8 cellular contexts compared by ENCODE assay signal in the genomic region with DNA sequence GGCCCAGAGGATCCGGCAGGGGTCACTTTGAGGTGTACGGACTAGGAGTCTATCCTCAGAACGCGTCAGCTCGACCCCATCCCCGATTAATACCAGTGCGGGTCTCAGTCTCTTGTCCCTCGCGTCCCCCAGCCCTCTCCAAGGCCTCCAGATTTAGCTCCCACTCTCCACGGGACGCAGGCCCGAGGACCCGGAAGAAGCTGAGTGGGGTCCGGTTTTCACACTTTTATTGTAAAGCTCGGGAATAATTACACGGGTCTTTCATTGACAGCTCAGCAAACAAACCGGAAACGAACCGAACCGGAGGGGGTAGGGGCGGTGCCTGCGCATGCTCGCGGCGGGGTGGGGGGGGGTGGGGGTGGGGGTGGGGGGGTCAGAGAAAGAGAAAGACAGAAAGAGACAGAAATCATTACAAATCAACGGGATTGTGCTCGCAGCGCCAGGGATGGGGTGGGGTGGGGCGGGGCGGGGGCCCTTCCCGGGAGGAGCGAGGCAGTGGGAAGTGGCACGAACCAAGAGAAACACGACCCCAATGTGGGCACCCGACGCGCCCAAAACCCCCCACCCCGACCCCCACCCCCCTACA.
A peak's percentile ranks its signal among the peaks of the same experiment; 100 is the strongest.
DNase-seq lines count a peak whose midpoint lies in the region; ATAC-seq and TF ChIP-seq lines count a peak whose summit lies in the region.

No MANE protein-coding gene starts in this region.

- H3K27me3 Mint-ChIP-seq in central memory CD8-positive, alpha-beta T cell: no peaks in the 10 kb centered on the region

- peak overlapping the region; percentile 99 for H2AFZ ChIP-seq in SU-DHL-6 (ENCODE audit: low read depth, low read length, severe bottlenecking)

- no peaks in the 10 kb centered on the region for H3K79me2 ChIP-seq in SU-DHL-6 (ENCODE audit: insufficient read depth, low read length)

- H3K27ac Mint-ChIP-seq in central memory CD8-positive, alpha-beta T cell (ENCODE audit: low read depth): peak overlapping the region; percentile 50

- H3K27me3 ChIP-seq in SU-DHL-6 (ENCODE audit: low read length): no peaks in the 10 kb centered on the region

- H3K36me3 Mint-ChIP-seq in central memory CD8-positive, alpha-beta T cell (ENCODE audit: insufficient read depth): peaks cover 2% of the 10 kb centered on the region

- peak overlapping the region; percentile 98 for H3K4me2 ChIP-seq in SU-DHL-6 (ENCODE audit: low read depth, low read length, poor library complexity, severe bottlenecking)

- H4K20me1 ChIP-seq in SU-DHL-6 (ENCODE audit: low read depth, low read length): no peaks in the 10 kb centered on the region

- no peaks in the 10 kb centered on the region for H3F3A ChIP-seq in SU-DHL-6 (ENCODE audit: insufficient read depth)

- peak; percentile 14 for ATAC-seq in activated CD4-positive, CD25-positive, alpha-beta regulatory T cell treated with anti-CD3 and anti-CD28 coated beads, Interleukin-2, amount 50 U/mL, for 24 hours
- ATAC-seq in HG03432 (IDR thresholded peaks at IDR 0.05; ENCODE audit: unreplicated experiment): peak; percentile 4
- ATAC-seq in central memory CD8-positive, alpha-beta T cell (replicated peaks; ENCODE audit: extremely low read depth, poor library complexity, severe bottlenecking): peak; percentile 24

- DNase-seq in activated CD4-positive, CD25-positive, alpha-beta regulatory T cell treated with anti-CD3 and anti-CD28 coated beads, Interleukin-2, amount 50 U/mL, for 72 hours: no peak
- no peak for DNase-seq in central memory CD8-positive, alpha-beta T cell (ENCODE audit: low spot score in 2 of 2)
- DNase-seq in kidney tubule cell (ENCODE audit: low spot score) (peak; percentile 53), foreskin melanocyte (no peak)
- DNase-seq in stimulated activated CD4-positive, alpha-beta T cell treated with anti-CD3 and anti-CD28 coated beads, Interleukin-4, amount 100 ng/mL, for 24 hours: peak; percentile 42

- no peaks in the 10 kb centered on the region for H3K36me3 ChIP-seq in SU-DHL-6 (ENCODE audit: low read length)

- no peaks in the 10 kb centered on the region for H3K4me1 Mint-ChIP-seq in central memory CD8-positive, alpha-beta T cell

- TF ChIP-seq CTCF in SU-DHL-6 (IDR thresholded peaks at IDR 0.05; ENCODE audit: insufficient read depth, low read length, poor library complexity, severe bottlenecking): no peak

- peak overlapping the region; percentile 71 for H3K9ac ChIP-seq in SU-DHL-6 (ENCODE audit: low read length)

- H3K9me3 Mint-ChIP-seq in central memory CD8-positive, alpha-beta T cell: no peaks in the 10 kb centered on the region

- no peaks in the 10 kb centered on the region for H3K9me2 ChIP-seq in SU-DHL-6 (replicated peaks; ENCODE audit: insufficient read depth, low read length)

- no peaks in the 10 kb centered on the region for H3K9me3 ChIP-seq in SU-DHL-6 (ENCODE audit: insufficient read depth, low read length)

- H3K4me3 Mint-ChIP-seq in central memory CD8-positive, alpha-beta T cell: peak overlapping the region; percentile 80

- H3K27ac ChIP-seq in SU-DHL-6 (ENCODE audit: low read depth, low read length): no peak overlapping the region

- peak overlapping the region; percentile 78 for H3K4me3 ChIP-seq in SU-DHL-6 (ENCODE audit: insufficient read depth, low read length, poor library complexity, severe bottlenecking)

Comparison
In these comparisons a context has a peak if more than half of its experiments do, and no peak if none do; other contexts are left out.
1. DNase-seq: peak in kidney tubule cell (single experiment) and stimulated activated CD4-positive, alpha-beta T cell treated with anti-CD3 and anti-CD28 coated beads, Interleukin-4, amount 100 ng/mL, for 24 hours (single experiment); none in activated CD4-positive, CD25-positive, alpha-beta regulatory T cell treated with anti-CD3 and anti-CD28 coated beads, Interleukin-2, amount 50 U/mL, for 72 hours (single experiment), central memory CD8-positive, alpha-beta T cell (0 of 2) and foreskin melanocyte (single experiment).
2. Peak in every context shown above with its lines, with median percentiles within 50 percentile points of each other: ATAC-seq.